12 cellular contexts compared by ENCODE assay signal in genomic region chr13:110347535-110348308, GRCh38. TPM values are rescaled to one million over a fixed set of nuclear protein-coding genes. Genes with fewer than 3 reads are reported as not detected.
A peak's percentile ranks its signal among the peaks of the same experiment; 100 is the strongest.
DNase-seq lines count a peak whose midpoint lies in the region; ATAC-seq and TF ChIP-seq lines count a peak whose summit lies in the region.
"Had no signal": no experiment of that assay in that cellular context is flagged by ENCODE, and none has a peak within 500 bp of the region (broad histone marks: within the 10 kb centered on the region; RNA-seq: fewer than 3 reads in every experiment).

No MANE protein-coding gene starts in this region.

- WGBS in esophagus muscularis mucosa = 51% methylated on average over 18 of the region's 18 CpGs
- 2 to 5% methylated on average over 18 of the region's 18 CpGs for WGBS in aorta, 2 donors

- no peak overlapping the region for H3K9ac ChIP-seq in mucosa of rectum (ENCODE audit: low read depth in 1 of 2, low read length in 2 of 2)

- H3K9me3 ChIP-seq in esophagus muscularis mucosa = no peaks in the 10 kb centered on the region
- no peaks in the 10 kb centered on the region for H3K9me3 ChIP-seq in mucosa of rectum (ENCODE audit: control insufficient read depth in 2 of 2, low read length in 2 of 2)
- no peaks in the 10 kb centered on the region for H3K9me3 ChIP-seq in aorta (ENCODE audit: control insufficient read depth, low read length)

- intact Hi-C loops in Right ventricle myocardium inferior (cut with DNase I) (no loop called here), cardiac septum (cut with DNase I) (loop anchor here (5.0 kb wide), 1 partner anchor 35 kb away; no protein-coding TSS in a partner anchor), esophagus muscularis mucosa (cut with DNase I) (loop anchor here (5.0 kb wide), 1 partner anchor 50 kb away; no protein-coding TSS in a partner anchor), aorta (cut with DNase I) (no loop called here)

- peak overlapping the region; percentile 91 to 98 (median 92) for H3K27ac ChIP-seq in esophagus muscularis mucosa (replicated peaks in 1 of 4)
- H3K27ac ChIP-seq in mucosa of rectum (ENCODE audit: low read depth in 2 of 2, low read length in 2 of 2) = peak overlapping the region; percentile 40 to 63
- H3K27ac ChIP-seq in aorta (ENCODE audit: low read depth in 1 of 2, low read length in 2 of 2) = peak overlapping the region; percentile 79 to 98
- H3K27ac ChIP-seq: 22Rv1 had no signal

- no peak for TF ChIP-seq CTCF in esophagus muscularis mucosa (IDR thresholded peaks at IDR 0.05)

- H3K27me3 ChIP-seq in esophagus muscularis mucosa (no peaks in the 10 kb centered on the region), mucosa of rectum (ENCODE audit: control insufficient read depth in 2 of 2, insufficient read depth in 2 of 2, low read length in 2 of 2) (no peaks in the 10 kb centered on the region), aorta (ENCODE audit: control insufficient read depth in 1 of 2, insufficient read depth in 2 of 2, low read length in 1 of 2) (no peaks in the 10 kb centered on the region)

- H3K4me1 ChIP-seq in esophagus muscularis mucosa (peaks cover 57 to 98% (median 95%) of the 10 kb centered on the region in 4 donors), mucosa of rectum (ENCODE audit: control insufficient read depth in 2 of 2, insufficient read depth in 2 of 2, low read length in 2 of 2) (peaks cover 23 to 27% of the 10 kb centered on the region in 2 donors), aorta (ENCODE audit: control insufficient read depth in 1 of 2, insufficient read depth in 2 of 2, low read length in 2 of 2) (peaks cover 0 to under 1% of the 10 kb centered on the region in 2 donors)

- TF ChIP-seq EP300 in esophagus muscularis mucosa (IDR thresholded peaks at IDR 0.05) = no peak

- ATAC-seq in Right ventricle myocardium inferior (peak; percentile 54), aorta (ENCODE audit: low FRiP score) (peak; percentile 78)

- no peak for TF ChIP-seq POLR2A in esophagus muscularis mucosa (IDR thresholded peaks at IDR 0.05; ENCODE audit: low read depth)

- H3K36me3 ChIP-seq in esophagus muscularis mucosa (no peaks in the 10 kb centered on the region), mucosa of rectum (ENCODE audit: control insufficient read depth in 2 of 2, insufficient read depth in 2 of 2, low read length in 2 of 2) (no peaks in the 10 kb centered on the region), aorta (ENCODE audit: control insufficient read depth in 1 of 2, insufficient read depth in 2 of 2, low read length in 1 of 2) (no peaks in the 10 kb centered on the region)

- no peak for DNase-seq in Right ventricle myocardium inferior (ENCODE audit: missing footprints)
- no peak for DNase-seq in cardiac septum (ENCODE audit: low spot score)
- no peak for DNase-seq in esophagus muscularis mucosa (ENCODE audit: extremely low spot score)
- peak; percentile 83 to 89 for DNase-seq in aorta
- no peak for DNase-seq in NCI-H1694 (lab: John Stamatoyannopoulos, UW)
- no peak for DNase-seq in stimulated activated CD4-positive, alpha-beta T cell treated with anti-CD3 and anti-CD28 coated beads, Interleukin-4, amount 100 ng/mL, for 24 hours
- no peak for DNase-seq in activated CD4-positive, CD25-positive, alpha-beta regulatory T cell (lab: John Stamatoyannopoulos, UW)
- DNase-seq: activated naive CD4-positive, alpha-beta T cell treated with anti-CD3 and anti-CD28 coated beads for 36 hours; NCI-H1092; stimulated activated CD4-positive, alpha-beta T cell treated with anti-CD3 and anti-CD28 coated beads, Interleukin-1b, Interleukin-23, amount 100 ng/mL, for 48 hours had no signal

- H3K4me3 ChIP-seq in esophagus muscularis mucosa = no peak overlapping the region
- H3K4me3 ChIP-seq in mucosa of rectum (ENCODE audit: low read length in 2 of 2) = no peak overlapping the region
- no peak overlapping the region for H3K4me3 ChIP-seq in aorta (ENCODE audit: low read length in 2 of 2)

RNA-seq across cellular contexts. Expression of gene COL4A2, which starts 40.6 kb away (rescaled TPM):
- total RNA-seq in Right ventricle myocardium inferior = 126 TPM
- 165 TPM for total RNA-seq in cardiac septum
- 100 to 1,000 TPM; 419 to 931 (median 555) TPM for total RNA-seq in esophagus muscularis mucosa
- total RNA-seq in aorta = 1,000 to 10,000 TPM in 1 of 2 donors, 100 to 1,000 TPM in 1; 693 to 1,110 TPM
- polyA plus RNA-seq in aorta = 100 to 1,000 TPM; 117 to 670 TPM
- total RNA-seq: activated naive CD4-positive, alpha-beta T cell treated with anti-CD3 and anti-CD28 coated beads for 36 hours had no signal

RNA-seq across cellular contexts. Expression of gene COL4A1, which starts 40.8 kb away (rescaled TPM):
- total RNA-seq in Right ventricle myocardium inferior (128 TPM), cardiac septum (196 TPM), esophagus muscularis mucosa (100 to 1,000 TPM; 328 to 578 (median 405) TPM), aorta (100 to 1,000 TPM; 564 to 910 TPM)
- polyA plus RNA-seq in aorta = 100 to 1,000 TPM in 1 of 2 donors, 10 to 100 TPM in 1; 73.3 to 379 TPM

Comparison
In these comparisons a context has a peak if more than half of its experiments do, and no peak if none do; other contexts are left out.
1. intact Hi-C loops: an anchor here in cardiac septum (5.0 kb wide) and esophagus muscularis mucosa (5.0 kb wide); none called in Right ventricle myocardium inferior and aorta.
2. DNase-seq: peak in aorta (2 of 2); none in Right ventricle myocardium inferior (single experiment), cardiac septum (single experiment), esophagus muscularis mucosa (single experiment), NCI-H1694 (single experiment), stimulated activated CD4-positive, alpha-beta T cell treated with anti-CD3 and anti-CD28 coated beads, Interleukin-4, amount 100 ng/mL, for 24 hours (single experiment) and activated CD4-positive, CD25-positive, alpha-beta regulatory T cell (0 of 4).
3. Peak in every context shown above with its lines, with median percentiles within 50 percentile points of each other: H3K27ac ChIP-seq.